8 cellular contexts compared by ENCODE assay signal in the genomic region with DNA sequence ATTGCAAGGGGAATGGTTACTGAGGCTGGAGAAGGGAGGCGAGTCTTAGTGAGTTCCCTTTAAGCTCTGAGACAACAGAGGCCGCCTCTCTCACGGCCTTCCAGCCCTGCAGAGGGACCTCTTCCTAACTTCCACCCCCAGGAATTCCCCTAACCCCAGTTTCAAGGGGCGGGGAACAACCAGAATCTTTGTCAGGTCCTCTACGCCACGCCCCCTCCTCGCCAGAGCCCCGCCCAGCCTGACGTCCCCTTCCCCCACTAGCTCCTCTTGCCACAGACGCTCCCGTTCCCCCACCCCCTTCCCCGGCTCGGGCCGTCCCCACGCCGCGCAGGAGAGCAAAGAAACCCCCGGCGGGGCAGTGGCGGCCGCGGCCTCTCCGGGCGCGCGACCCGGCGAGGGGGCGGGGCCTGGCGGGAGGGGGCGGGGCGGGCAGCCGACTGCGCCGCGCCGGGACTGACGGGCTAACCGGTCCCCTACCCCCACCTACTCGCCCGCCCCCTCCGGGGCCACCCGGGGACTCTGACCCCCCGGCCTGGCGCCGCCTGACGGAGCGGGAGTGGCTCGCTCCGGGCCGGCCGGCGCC. TPM values are rescaled to one million over a fixed set of nuclear protein-coding genes. Genes with fewer than 3 reads are reported as not detected.
DNase-seq lines count a peak whose midpoint lies in the region; ATAC-seq and TF ChIP-seq lines count a peak whose summit lies in the region.

No MANE protein-coding gene starts in this region.

- peak overlapping the region; percentile 88 for H3K4me3 ChIP-seq in GM12865 (ENCODE audit: low read depth, low read length)
- peak overlapping the region; percentile 53 to 97 for H3K4me3 ChIP-seq in uterus

- no peaks in the 10 kb centered on the region for H3K9me3 Mint-ChIP-seq in T-helper 2 cell treated with Interferon-gamma antibody and Interleukin-4, amounts not matched to agents 5 μg/mL and 100 μg/mL, for 36 hours

- TF ChIP-seq POLR2A in uterus (IDR thresholded peaks at IDR 0.05), result peak in 1 of 2 donors; percentile 37

- peak; percentile 60 for ATAC-seq in HG02623 (IDR thresholded peaks at IDR 0.05; ENCODE audit: unreplicated experiment)

- H3K27me3 Mint-ChIP-seq in T-helper 2 cell treated with Interferon-gamma antibody and Interleukin-4, amounts not matched to agents 5 μg/mL and 100 μg/mL, for 36 hours (ENCODE audit: low read depth), result no peaks in the 10 kb centered on the region

- no peaks in the 10 kb centered on the region for H3K27me3 ChIP-seq in uterus

- peaks cover 11% of the 10 kb centered on the region for H3K36me3 Mint-ChIP-seq in T-helper 2 cell treated with Interferon-gamma antibody and Interleukin-4, amounts not matched to agents 5 μg/mL and 100 μg/mL, for 36 hours (ENCODE audit: low read depth)

- peak overlapping the region; percentile 90 for H3K27ac Mint-ChIP-seq in T-helper 2 cell treated with Interferon-gamma antibody and Interleukin-4, amounts not matched to agents 5 μg/mL and 100 μg/mL, for 36 hours

- no peaks in the 10 kb centered on the region for H3K9me3 ChIP-seq in uterus

- no peaks in the 10 kb centered on the region for H3K36me3 ChIP-seq in uterus

- no peaks in the 10 kb centered on the region for H3K4me1 ChIP-seq in uterus

- H3K27ac ChIP-seq in uterus, result peak overlapping the region; percentile 95 to 96

- TF ChIP-seq CTCF in GM12865 (IDR thresholded peaks at IDR 0.05; ENCODE audit: insufficient read depth, low read depth, low read length, missing control alignments) (no peak), uterus (IDR thresholded peaks at IDR 0.05) (peak in 1 of 4 experiments; percentile 3)

- intact Hi-C loops in uterus (cut with DNase I; ENCODE audit: low total_unique reads), result no loop called here

- H3K4me1 Mint-ChIP-seq in T-helper 2 cell treated with Interferon-gamma antibody and Interleukin-4, amounts not matched to agents 5 μg/mL and 100 μg/mL, for 36 hours (ENCODE audit: low read depth), result peaks cover 52% of the 10 kb centered on the region

- peak overlapping the region; percentile 89 for H3K4me3 Mint-ChIP-seq in T-helper 2 cell treated with Interferon-gamma antibody and Interleukin-4, amounts not matched to agents 5 μg/mL and 100 μg/mL, for 36 hours

- DNase-seq in GM12865 (ENCODE audit: low read depth) (peak; percentile 97), NCI-H128 (lab: John Stamatoyannopoulos, UW; ENCODE audit: unreplicated experiment) (peak; percentile 27), anterior cingulate cortex (lab: John Stamatoyannopoulos, UW) (peak in 56 of 58 donors; percentile 46 to 92 (median 83)), hepatic stellate cell (ENCODE audit: low spot score) (peak; percentile 81), putamen (ENCODE audit: low spot score) (peak; percentile 90), uterus (peak; percentile 92 to 95)
- peak; percentile 93 for DNase-seq in T-helper 2 cell treated with Interferon-gamma antibody and Interleukin-4, amounts not matched to agents 5 μg/mL and 100 μg/mL, for 36 hours (ENCODE audit: low spot score)

RNA-seq across cellular contexts. Expression of a gene that starts 12.2 kb away (rescaled TPM):
- under 1 TPM in 2 of 4 donors, not detected in 2; 0.37 to 0.41 TPM for total RNA-seq in uterus

RNA-seq across cellular contexts. Expression of a gene that starts 17.6 kb away (rescaled TPM):
- 10 to 100 TPM; 15.4 to 52.0 (median 33.2) TPM for total RNA-seq in uterus

Comparison
In these comparisons a context has a peak if more than half of its experiments do, and no peak if none do; other contexts are left out.
1. Peak in every context shown above with its lines: DNase-seq, ATAC-seq, H3K4me3 ChIP-seq and H3K27ac ChIP-seq.
2. DNase-seq: peak in every context shown above with its lines; median percentile 97 in GM12865; 94 in uterus; 93 in T-helper 2 cell treated with Interferon-gamma antibody and Interleukin-4, amounts not matched to agents 5 μg/mL and 100 μg/mL, for 36 hours; 90 in putamen; 83 in anterior cingulate cortex; 81 in hepatic stellate cell; 27 in NCI-H128.